8 cellular contexts compared by ENCODE assay signal in the genomic region with DNA sequence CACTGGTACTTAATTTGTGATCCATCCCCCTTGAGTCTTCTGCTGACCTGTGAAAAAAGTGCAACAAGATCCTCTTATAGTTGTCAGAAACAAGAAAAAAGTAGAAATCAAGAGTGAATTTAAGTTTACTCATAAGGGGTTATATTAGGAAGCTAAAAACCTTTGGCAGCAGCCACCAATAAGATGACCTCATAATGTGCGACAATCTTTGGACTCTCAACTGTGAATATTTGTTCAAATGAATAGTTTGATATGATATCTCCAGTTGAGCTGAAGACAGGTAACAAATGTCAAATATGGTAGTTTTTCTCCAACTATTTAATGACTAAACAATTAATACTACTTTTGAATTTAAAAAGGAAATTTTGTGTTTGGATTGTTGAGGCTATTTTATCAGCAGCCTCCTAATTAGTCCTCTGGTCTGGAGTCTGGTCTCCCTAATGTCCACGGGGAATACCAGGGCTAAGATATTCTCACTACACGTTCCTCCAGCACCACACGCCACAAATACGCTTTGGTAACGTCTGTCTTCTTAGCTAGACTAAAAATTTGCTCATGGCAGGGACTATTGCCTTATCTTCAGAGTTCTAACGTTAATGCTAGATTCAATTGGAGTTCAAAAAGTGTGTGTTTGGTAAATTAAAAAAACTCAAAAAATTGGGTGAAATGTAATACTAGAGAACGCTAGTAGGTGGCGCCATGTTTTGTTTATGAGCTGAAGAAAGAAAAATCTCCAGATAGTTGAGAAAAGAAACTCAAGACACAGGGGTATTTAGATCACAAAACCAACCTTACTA. TPM values are rescaled to one million over a fixed set of nuclear protein-coding genes. Genes with fewer than 3 reads are reported as not detected.
A peak's percentile ranks its signal among the peaks of the same experiment; 100 is the strongest.
DNase-seq lines count a peak whose midpoint lies in the region; ATAC-seq and TF ChIP-seq lines count a peak whose summit lies in the region.
"Had no signal": no experiment of that assay in that cellular context is flagged by ENCODE, and none has a peak within 500 bp of the region (broad histone marks: within the 10 kb centered on the region; RNA-seq: fewer than 3 reads in every experiment).

No MANE protein-coding gene starts in this region.

- ATAC-seq in GM19328 (IDR thresholded peaks at IDR 0.05; ENCODE audit: unreplicated experiment), result no peak

- H3K9ac ChIP-seq in MM.1S (ENCODE audit: low read length), result no peak overlapping the region

- H3K36me3 ChIP-seq in MM.1S (replicated peaks; ENCODE audit: insufficient read depth, low read length) (no peaks in the 10 kb centered on the region), H7 (replicated peaks; ENCODE audit: control insufficient read depth, insufficient read depth, low read length) (no peaks in the 10 kb centered on the region)

- no peak overlapping the region for H3K4me3 Mint-ChIP-seq in osteocyte (ENCODE audit: unreplicated experiment)

- no peaks in the 10 kb centered on the region for H4K20me1 ChIP-seq in MM.1S (ENCODE audit: insufficient read depth, low read length)

- H3K27ac ChIP-seq in MM.1S (ENCODE audit: low read length), result no peak overlapping the region

- no peaks in the 10 kb centered on the region for H3K4me1 ChIP-seq in MM.1S (ENCODE audit: low read length)

- H3K27me3 Mint-ChIP-seq in osteocyte (ENCODE audit: unreplicated experiment), result peaks cover 20% of the 10 kb centered on the region

- no peaks in the 10 kb centered on the region for H3K27me3 ChIP-seq in MM.1S (replicated peaks; ENCODE audit: insufficient read depth, low read length)
- peaks cover 3% of the 10 kb centered on the region; the same call in 1 of the 2 replicates for H3K27me3 ChIP-seq in H7 (ENCODE audit: control insufficient read depth, insufficient read depth, low read length)

- no peaks in the 10 kb centered on the region for H3K36me3 Mint-ChIP-seq in osteocyte (ENCODE audit: unreplicated experiment)

- H3F3A ChIP-seq in MM.1S (ENCODE audit: insufficient read depth, low read length), result no peaks in the 10 kb centered on the region

- no peaks in the 10 kb centered on the region for H3K9me2 ChIP-seq in MM.1S (replicated peaks; ENCODE audit: insufficient read depth, low read length)

- no peaks in the 10 kb centered on the region for H3K9me3 ChIP-seq in MM.1S (replicated peaks; ENCODE audit: insufficient read depth, low read length)

- no peak overlapping the region for H3K4me3 ChIP-seq in MM.1S (ENCODE audit: low read length)
- H3K4me3 ChIP-seq in H7 (ENCODE audit: insufficient read depth, low read depth, low read length), result no peak overlapping the region

- DNase-seq in GM03348 (ENCODE audit: low spot score) (peak; percentile 31), MM.1S (peak; percentile 9), cerebellar cortex (ENCODE audit: low spot score) (peak; percentile 5), osteocyte (ENCODE audit: extremely low spot score, unreplicated experiment) (no peak), H7 (no peak), D341Med (ENCODE audit: low spot score) (no peak)
- DNase-seq: amniotic stem cell had no signal

- no peaks in the 10 kb centered on the region for H3K79me2 ChIP-seq in MM.1S (ENCODE audit: low read length)

- H3K9me3 Mint-ChIP-seq in osteocyte (ENCODE audit: unreplicated experiment), result no peaks in the 10 kb centered on the region

- no peak overlapping the region for H3K4me2 ChIP-seq in MM.1S (ENCODE audit: low read depth, low read length)

- no peak overlapping the region for H2AFZ ChIP-seq in MM.1S (ENCODE audit: low read length)

- peak; percentile 46 for TF ChIP-seq CTCF in MM.1S (IDR thresholded peaks at IDR 0.05; ENCODE audit: low read length)
- TF ChIP-seq CTCF in osteocyte (IDR thresholded peaks at IDR 0.05), result peak; percentile 57

- H3K27ac Mint-ChIP-seq in osteocyte (ENCODE audit: unreplicated experiment), result no peak overlapping the region

- H3K4me1 Mint-ChIP-seq in osteocyte (ENCODE audit: unreplicated experiment), result no peaks in the 10 kb centered on the region

RNA-seq across cellular contexts. Expression of gene PDX1, which starts 51.0 kb away (rescaled TPM):
- not detected in 2 replicates for total RNA-seq in osteocyte
- not detected in 2 replicates for total RNA-seq in H7 (2014; rRNA removed; shearing (Covaris generic))

Comparison
In these comparisons a context has a peak if more than half of its experiments do, and no peak if none do; other contexts are left out.
1. DNase-seq: peak in GM03348 (single experiment), MM.1S (single experiment) and cerebellar cortex (single experiment); none in osteocyte (single experiment), H7 (single experiment) and D341Med (single experiment).